In the genomic region with DNA sequence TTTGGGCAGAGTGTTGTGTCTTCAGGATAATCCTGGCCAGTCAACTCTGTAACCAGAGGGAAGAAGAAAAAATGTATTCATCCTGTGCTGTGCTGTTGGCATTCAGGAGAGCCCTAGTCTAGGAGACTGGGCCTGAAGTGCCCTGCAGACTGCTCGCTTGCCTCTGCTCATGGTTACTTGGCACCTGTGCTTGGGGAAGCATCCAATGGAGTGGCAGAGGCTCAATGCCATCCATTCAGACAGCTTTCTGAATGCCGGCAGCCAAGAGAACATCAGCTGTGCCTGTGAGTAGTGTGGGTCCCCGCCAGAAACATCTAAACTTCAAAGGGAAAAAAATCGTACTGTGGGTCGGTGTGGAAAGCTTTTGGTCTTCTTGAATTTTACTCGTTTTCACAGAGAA, we compare ENCODE assay signal across 24 cellular contexts.
DNase-seq lines count a peak whose midpoint lies in the region; ATAC-seq and TF ChIP-seq lines count a peak whose summit lies in the region.
"Had no signal": no experiment of that assay in that cellular context is flagged by ENCODE, and none has a peak within 500 bp of the region (broad histone marks: within the 10 kb centered on the region; RNA-seq: fewer than 3 reads in every experiment).

No MANE protein-coding gene starts in this region.

- H3K4me1 ChIP-seq in breast epithelium, result no peaks in the 10 kb centered on the region
- H3K4me1 ChIP-seq: Peyer's patch had no signal

- no peak for TF ChIP-seq CTCF in MCF 10A (IDR thresholded peaks at IDR 0.05; ENCODE audit: unreplicated experiment)
- no peak for TF ChIP-seq CTCF in breast epithelium (IDR thresholded peaks at IDR 0.05)
- peak in 1 of 56 donors; percentile 25 for TF ChIP-seq CTCF in dorsolateral prefrontal cortex (IDR thresholded peaks at IDR 0.05 in 54 of 56, conservative IDR thresholded peaks at IDR 0.05 in 2 of 56; ENCODE audit: low read depth in 1 of 56, partially characterized antibody in 56 of 56)
- TF ChIP-seq CTCF in CD14-positive monocyte (IDR thresholded peaks at IDR 0.05), result no peak

- CTCF ChIA-PET in MCF 10A (lab: Yijun Ruan, JAX), result interaction anchor here (0.5 to 0.7 kb wide), 2 partner anchors 28 to 37 kb away, joined by 3 read pairs; no protein-coding TSS in a partner anchor

- H3K27me3 Mint-ChIP-seq in MCF 10A (ENCODE audit: insufficient read depth, unreplicated experiment) (no peaks in the 10 kb centered on the region), CD14-positive monocyte (ENCODE audit: low read depth in 3 of 3) (peaks cover 0 to 2% (median 0%) of the 10 kb centered on the region in 3 donors)

- H3K4me3 ChIP-seq in breast epithelium (no peak overlapping the region), dorsolateral prefrontal cortex (peak overlapping the region in 15 of 59 donors; percentile 1 to 35 (median 12))
- H3K4me3 ChIP-seq: pancreas, Peyer's patch, SJSA1, tibial nerve had no signal

- H3K4me1 Mint-ChIP-seq in MCF 10A (ENCODE audit: insufficient read depth, unreplicated experiment) (peaks cover 35% of the 10 kb centered on the region), CD14-positive monocyte (peaks cover 32% of the 10 kb centered on the region)
- H3K4me1 Mint-ChIP-seq: naive B cell had no signal

- H3K9me3 Mint-ChIP-seq in MCF 10A (ENCODE audit: unreplicated experiment), result no peaks in the 10 kb centered on the region
- H3K9me3 Mint-ChIP-seq in CD14-positive monocyte, result no peaks in the 10 kb centered on the region
- H3K9me3 Mint-ChIP-seq: endodermal cell; memory B cell; naive B cell; stimulated activated naive CD8-positive, alpha-beta T cell treated with anti-CD3 and anti-CD28 coated beads, Interleukin-15, Interleukin-2, amounts not matched to agents 100 ng/mL and 50 ng/mL, for 24 hours had no signal

- DNase-seq in MCF 10A (ENCODE audit: unreplicated experiment) (no peak), breast epithelium (ENCODE audit: low spot score in 2 of 2) (no peak), dorsolateral prefrontal cortex (peak; percentile 28 to 86 (median 74)), middle frontal gyrus (ENCODE audit: extremely low spot score, low spot score) (peak; percentile 53), GF-D8 (lab: John Stamatoyannopoulos, UW) (no peak), CD14-positive monocyte (ENCODE audit: low spot score) (no peak), foreskin melanocyte (no peak)
- DNase-seq: 8988T; activated CD8-positive, alpha-beta T cell treated with anti-CD3 and anti-CD28 coated beads, Interleukin-2, amount 10 ng/mL, durations not matched to agents 7 days and 5 days; activated effector memory CD4-positive, alpha-beta T cell treated with Interleukin-2 at 50 U/mL for 16 hours; activated T-cell treated with anti-CD3 and anti-CD28 coated beads for 4 hours; endodermal cell; MM.1S; naive B cell; NCI-H146; NCI-H524; pancreas; Peyer's patch had no signal

- BruUV-seq in MCF 10A (replicated peaks; lab: Mats Ljungman, UMichigan), result no TSS peak

- H3K27me3 ChIP-seq in breast epithelium (no peaks in the 10 kb centered on the region), dorsolateral prefrontal cortex (no peaks in the 10 kb centered on the region)
- H3K27me3 ChIP-seq: pancreas, Peyer's patch, SJSA1, tibial nerve had no signal

- H3K36me3 Mint-ChIP-seq in MCF 10A (ENCODE audit: insufficient read depth, unreplicated experiment), result peaks cover 12% of the 10 kb centered on the region
- no peaks in the 10 kb centered on the region for H3K36me3 Mint-ChIP-seq in CD14-positive monocyte
- H3K36me3 Mint-ChIP-seq: memory B cell, naive B cell had no signal

- no peaks in the 10 kb centered on the region for H3K9me3 ChIP-seq in breast epithelium
- H3K9me3 ChIP-seq: pancreas, Peyer's patch, SJSA1, tibial nerve had no signal

- POLR2A ChIA-PET in MCF 10A (lab: Yijun Ruan, JAX), result interaction anchor here (1.7 to 2.0 kb wide), 2 partner anchors 10 to 13 kb away, joined by 3 to 10 read pairs; no protein-coding TSS in a partner anchor

- no peak for TF ChIP-seq POLR2A in breast epithelium (IDR thresholded peaks at IDR 0.05)

- no peak overlapping the region for H3K27ac ChIP-seq in breast epithelium
- H3K27ac ChIP-seq in dorsolateral prefrontal cortex, result peak overlapping the region in 1 of 59 donors; percentile 34
- H3K27ac ChIP-seq: pancreas, Peyer's patch, SJSA1, tibial nerve had no signal

- ATAC-seq in GM18502 (IDR thresholded peaks at IDR 0.05; ENCODE audit: poor library complexity, unreplicated experiment), result no peak
- ATAC-seq: activated CD8-positive, alpha-beta T cell treated with anti-CD3 and anti-CD28 coated beads, Interleukin-2, amount 10 ng/mL, durations not matched to agents 7 days and 5 days; pancreas; sciatic nerve had no signal

- H3K27ac Mint-ChIP-seq in MCF 10A (ENCODE audit: low read depth, unreplicated experiment), result peak overlapping the region; percentile 3
- H3K27ac Mint-ChIP-seq in CD14-positive monocyte, result peak overlapping the region in 1 of 7 donors; percentile 3
- H3K27ac Mint-ChIP-seq: activated CD8-positive, alpha-beta T cell treated with anti-CD3 and anti-CD28 coated beads, Interleukin-2, amount 10 ng/mL, durations not matched to agents 7 days and 5 days; endodermal cell; memory B cell; naive B cell; stimulated activated naive CD8-positive, alpha-beta T cell treated with anti-CD3 and anti-CD28 coated beads, Interleukin-15, Interleukin-2, amounts not matched to agents 100 ng/mL and 50 ng/mL, for 24 hours had no signal

- intact Hi-C loops in MCF 10A (cut with micrococcal nuclease) (no loop called here), breast epithelium (cut with DNase I; ENCODE audit: low total_unique reads) (no loop called here), dorsolateral prefrontal cortex (cut with DNase I) (no loop called here), CD14-positive monocyte (cut with micrococcal nuclease) (loop anchor here in 1 of 2 donors (10.0 kb wide), 1 partner anchor 74 kb away; no protein-coding TSS in a partner anchor)

- H3K4me3 Mint-ChIP-seq in MCF 10A (ENCODE audit: unreplicated experiment) (no peak overlapping the region), CD14-positive monocyte (no peak overlapping the region)
- H3K4me3 Mint-ChIP-seq: activated CD8-positive, alpha-beta T cell treated with anti-CD3 and anti-CD28 coated beads, Interleukin-2, amount 10 ng/mL, durations not matched to agents 7 days and 5 days; endodermal cell; memory B cell; naive B cell; stimulated activated naive CD8-positive, alpha-beta T cell treated with anti-CD3 and anti-CD28 coated beads, Interleukin-15, Interleukin-2, amounts not matched to agents 100 ng/mL and 50 ng/mL, for 24 hours had no signal

- no peaks in the 10 kb centered on the region for H3K36me3 ChIP-seq in breast epithelium
- H3K36me3 ChIP-seq: pancreas, Peyer's patch, tibial nerve had no signal

Comparison
In these comparisons a context has a peak if more than half of its experiments do, and no peak if none do; other contexts are left out.
1. DNase-seq: peak in dorsolateral prefrontal cortex (10 of 10) and middle frontal gyrus (single experiment); none in MCF 10A (single experiment), breast epithelium (0 of 2), GF-D8 (single experiment), CD14-positive monocyte (single experiment) and foreskin melanocyte (single experiment).